Comparison of ENCODE assay signal across 8 cellular contexts in the genomic region with DNA sequence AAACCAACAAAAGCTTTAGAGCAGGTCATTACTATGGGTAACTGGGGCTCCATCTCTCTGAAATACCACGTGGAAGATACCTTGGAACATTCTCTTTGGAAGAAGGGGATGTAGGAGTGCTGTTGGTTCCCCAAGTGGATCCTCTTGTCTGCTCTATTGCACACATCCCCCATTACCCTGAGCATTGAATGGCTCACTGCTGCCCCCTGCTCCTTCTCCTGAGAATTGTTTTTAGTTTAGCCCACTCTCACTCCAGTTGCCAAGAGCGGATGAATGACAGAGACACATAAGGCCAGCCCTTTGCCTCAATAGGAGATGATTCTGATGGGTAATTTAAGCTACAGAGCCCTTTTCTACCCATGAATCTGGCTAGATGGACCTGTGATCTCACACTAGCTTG.
DNase-seq lines count a peak whose midpoint lies in the region; ATAC-seq and TF ChIP-seq lines count a peak whose summit lies in the region.

No MANE protein-coding gene starts in this region.

- intact Hi-C loops in left ventricle myocardium superior (cut with micrococcal nuclease), result loop anchor here (5.0 kb wide), 1 partner anchor 408 kb away; no protein-coding TSS in a partner anchor

- DNase-seq in AG09319 (ENCODE audit: extremely low read depth, low read depth), result peak; percentile 11
- DNase-seq in RKO (ENCODE audit: low spot score), result peak; percentile 37
- peak; percentile 36 for DNase-seq in activated effector memory CD4-positive, alpha-beta T cell treated with Interleukin-2 at 50 U/mL for 16 hours
- DNase-seq in left ventricle myocardium superior, result no peak
- DNase-seq in stimulated activated CD4-positive, alpha-beta T cell treated with anti-CD3 and anti-CD28 coated beads, Interleukin-1b, Interleukin-23, amount 100 ng/mL, for 1 hour (ENCODE audit: low read depth in 2 of 2), result peak; percentile 20 to 33
- DNase-seq in NCI-H446 treated with DMSO at 0.1 percent for 48 hours (lab: John Stamatoyannopoulos, UW), result no peak

- TF ChIP-seq CTCF in AG09319 (IDR thresholded peaks at IDR 0.05; ENCODE audit: low read depth, low read length), result peak; percentile 64

- ATAC-seq in GM18861 (IDR thresholded peaks at IDR 0.05; ENCODE audit: unreplicated experiment), result peak; percentile 67
- ATAC-seq in HG03135 (IDR thresholded peaks at IDR 0.05; ENCODE audit: unreplicated experiment), result peak; percentile 85
- peak; percentile 51 for ATAC-seq in left ventricle myocardium superior

Comparison
In these comparisons a context has a peak if more than half of its experiments do, and no peak if none do; other contexts are left out.
1. DNase-seq: peak in AG09319 (single experiment), RKO (single experiment), activated effector memory CD4-positive, alpha-beta T cell treated with Interleukin-2 at 50 U/mL for 16 hours (single experiment) and stimulated activated CD4-positive, alpha-beta T cell treated with anti-CD3 and anti-CD28 coated beads, Interleukin-1b, Interleukin-23, amount 100 ng/mL, for 1 hour (2 of 2); none in left ventricle myocardium superior (single experiment) and NCI-H446 treated with DMSO at 0.1 percent for 48 hours (single experiment).
2. Peak in every context shown above with its lines, with median percentiles within 50 percentile points of each other: ATAC-seq.